In the genomic region with DNA sequence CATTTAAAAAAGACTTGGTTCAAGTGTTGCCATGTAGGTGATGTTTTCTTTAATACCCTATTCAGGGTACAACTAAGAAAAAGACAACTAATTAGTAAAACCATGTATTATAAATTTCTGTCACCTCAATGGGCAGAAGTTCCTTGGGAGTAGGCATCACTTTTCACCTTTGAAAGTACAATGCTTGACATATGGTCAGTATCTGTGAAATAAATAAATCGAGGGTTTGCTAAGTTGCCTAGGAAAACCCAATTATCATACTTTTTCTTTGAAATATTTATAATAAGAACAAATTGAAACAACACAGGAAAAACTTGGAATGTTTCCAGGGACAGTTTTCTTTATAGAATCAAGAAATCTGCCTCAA, we compare ENCODE assay signal across 1 cellular context.
TF ChIP-seq lines count a peak whose summit lies in the region.

No MANE protein-coding gene starts in this region.

TF ChIP-seq in IMR-90, 13 proteins besides CTCF, POLR2A, EP300 and RAD21 (continued from another document):
- TF ChIP-seq NFE2L2 (IDR thresholded peaks at IDR 0.05; ENCODE audit: low read depth, low read length) (no peak), CEBPB (IDR thresholded peaks at IDR 0.05; ENCODE audit: low read depth, low read length) (no peak), MAFK (IDR thresholded peaks at IDR 0.05; ENCODE audit: low read depth, low read length) (no peak), SMC3 (IDR thresholded peaks at IDR 0.05; ENCODE audit: low read depth, low read length) (no peak), RFX5 (IDR thresholded peaks at IDR 0.05; ENCODE audit: low read depth, low read length) (no peak), RCOR1 (IDR thresholded peaks at IDR 0.05; ENCODE audit: insufficient replicate concordance, low read length) (no peak)
